ENCODE assay signal across 24 cellular contexts in genomic region chr11:127055240-127055639, GRCh38. TPM values are rescaled to one million over a fixed set of nuclear protein-coding genes. Genes with fewer than 3 reads are reported as not detected.
"Had no signal": no experiment of that assay in that cellular context is flagged by ENCODE, and none has a peak within 500 bp of the region (broad histone marks: within the 10 kb centered on the region; RNA-seq: fewer than 3 reads in every experiment).

No MANE protein-coding gene starts in this region.

- H3K9me3 ChIP-seq: MG63 had no signal

- H3K4me3 Mint-ChIP-seq: activated CD4-positive, alpha-beta memory T cell treated with anti-CD3 and anti-CD28 coated beads, Interleukin-2, amount 10 ng/mL, durations not matched to agents 7 days and 5 days; activated CD4-positive, alpha-beta T cell treated with anti-CD3 and anti-CD28 coated beads, Interleukin-2, amount 10 ng/mL, durations not matched to agents 7 days and 5 days; activated naive CD4-positive, alpha-beta T cell treated with anti-CD3 and anti-CD28 coated beads for 36 hours; activated naive CD8-positive, alpha-beta T cell; activated T-helper 17 cell treated with anti-CD3 and anti-CD28 coated beads, Interleukin-2, amount 50 U/mL, for 72 hours; T-cell had no signal

- DNase-seq: activated CD4-positive, alpha-beta memory T cell treated with anti-CD3 and anti-CD28 coated beads, Interleukin-2, amount 10 ng/mL, durations not matched to agents 7 days and 5 days; activated CD4-positive, alpha-beta T cell treated with anti-CD3 and anti-CD28 coated beads, Interleukin-2, amount 10 ng/mL, durations not matched to agents 7 days and 5 days; activated CD4-positive, CD25-positive, alpha-beta regulatory T cell; activated gamma-delta T cell; activated naive CD4-positive, alpha-beta T cell treated with anti-CD3 and anti-CD28 coated beads for 36 hours; activated T-cell treated with anti-CD3 and anti-CD28 coated beads for 4 hours; activated T-cell treated with anti-CD3 and anti-CD28 coated beads, Interleukin-2, amount 50 U/mL, for 48 hours; MG63; MV-4-11; NCI-H1092 treated with DMSO at 0.1 percent for 48 hours; NCI-H1417 treated with DMSO at 0.1 percent for 48 hours; NCI-H1694 treated with DMSO at 0.1 percent for 48 hours; NCI-H2029 treated with DMSO at 0.1 percent for 48 hours; NCI-H510A treated with DMSO at 0.1 percent for 48 hours; NCI-H69; NK-92 treated with Interleukin-12 subunit alpha and Interleukin-12 subunit beta, amount 100 ng/mL, for 24 hours; OCI-M1; T-cell; T-helper 2 cell had no signal

- H3K27me3 Mint-ChIP-seq: activated CD4-positive, alpha-beta memory T cell treated with anti-CD3 and anti-CD28 coated beads, Interleukin-2, amount 10 ng/mL, durations not matched to agents 7 days and 5 days; activated CD4-positive, alpha-beta T cell treated with anti-CD3 and anti-CD28 coated beads, Interleukin-2, amount 10 ng/mL, durations not matched to agents 7 days and 5 days; activated naive CD8-positive, alpha-beta T cell; activated T-helper 17 cell treated with anti-CD3 and anti-CD28 coated beads, Interleukin-2, amount 50 U/mL, for 72 hours had no signal

- H3K4me3 ChIP-seq: MG63, SK-N-MC had no signal

- H3K36me3 Mint-ChIP-seq: activated naive CD8-positive, alpha-beta T cell; T-cell had no signal

- H3K4me1 Mint-ChIP-seq: activated CD4-positive, alpha-beta memory T cell treated with anti-CD3 and anti-CD28 coated beads, Interleukin-2, amount 10 ng/mL, durations not matched to agents 7 days and 5 days; activated CD4-positive, alpha-beta T cell treated with anti-CD3 and anti-CD28 coated beads, Interleukin-2, amount 10 ng/mL, durations not matched to agents 7 days and 5 days; activated T-helper 17 cell treated with anti-CD3 and anti-CD28 coated beads, Interleukin-2, amount 50 U/mL, for 72 hours; T-cell had no signal

- H3K27ac Mint-ChIP-seq: activated CD4-positive, alpha-beta memory T cell treated with anti-CD3 and anti-CD28 coated beads, Interleukin-2, amount 10 ng/mL, durations not matched to agents 7 days and 5 days; activated CD4-positive, alpha-beta T cell treated with anti-CD3 and anti-CD28 coated beads, Interleukin-2, amount 10 ng/mL, durations not matched to agents 7 days and 5 days; activated naive CD4-positive, alpha-beta T cell treated with anti-CD3 and anti-CD28 coated beads for 36 hours; activated naive CD8-positive, alpha-beta T cell; activated T-helper 17 cell treated with anti-CD3 and anti-CD28 coated beads, Interleukin-2, amount 50 U/mL, for 72 hours; T-cell had no signal

- H3K9me3 Mint-ChIP-seq: activated CD4-positive, alpha-beta memory T cell treated with anti-CD3 and anti-CD28 coated beads, Interleukin-2, amount 10 ng/mL, durations not matched to agents 7 days and 5 days; activated CD4-positive, alpha-beta T cell treated with anti-CD3 and anti-CD28 coated beads, Interleukin-2, amount 10 ng/mL, durations not matched to agents 7 days and 5 days; activated naive CD4-positive, alpha-beta T cell treated with anti-CD3 and anti-CD28 coated beads for 36 hours; activated T-helper 17 cell treated with anti-CD3 and anti-CD28 coated beads, Interleukin-2, amount 50 U/mL, for 72 hours had no signal

- H3K27ac ChIP-seq: SK-N-MC, VCaP had no signal

- H3K36me3 ChIP-seq: MG63 had no signal

- H3K27me3 ChIP-seq: MG63 had no signal

RNA-seq across cellular contexts. Expression of gene KIRREL3, which starts 54.7 kb away (rescaled TPM):
- total RNA-seq: activated CD4-positive, alpha-beta memory T cell treated with anti-CD3 and anti-CD28 coated beads, Interleukin-2, amount 10 ng/mL, durations not matched to agents 7 days and 5 days; activated CD4-positive, alpha-beta T cell treated with anti-CD3 and anti-CD28 coated beads, Interleukin-2, amount 10 ng/mL, durations not matched to agents 7 days and 5 days; activated CD8-positive, alpha-beta memory T cell treated with anti-CD3 and anti-CD28 coated beads for 36 hours; activated naive CD4-positive, alpha-beta T cell treated with anti-CD3 and anti-CD28 coated beads for 36 hours; activated T-helper 17 cell treated with anti-CD3 and anti-CD28 coated beads, Interleukin-2, amount 50 U/mL, for 72 hours; T-cell had no signal
